11 cellular contexts compared by ENCODE assay signal in the genomic region with DNA sequence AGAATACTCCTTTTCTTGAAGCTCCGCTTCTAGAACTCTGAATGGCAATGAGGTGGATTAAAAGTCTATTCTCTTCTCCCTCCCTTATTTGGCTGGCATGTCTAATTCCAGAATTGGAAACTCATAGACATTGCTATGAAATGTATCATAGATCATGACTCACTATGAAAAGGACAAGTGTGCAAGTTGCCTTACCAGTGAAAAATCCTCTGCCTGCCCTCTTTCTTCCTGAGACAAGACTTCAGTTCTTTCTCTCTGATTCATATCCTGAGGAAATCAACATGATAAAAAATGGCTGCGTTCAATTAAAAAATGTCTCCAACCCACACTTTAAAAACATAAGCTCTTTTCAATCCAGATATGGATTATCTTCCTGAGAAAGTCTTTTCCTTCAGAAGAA.
A peak's percentile ranks its signal among the peaks of the same experiment; 100 is the strongest.
DNase-seq lines count a peak whose midpoint lies in the region; ATAC-seq and TF ChIP-seq lines count a peak whose summit lies in the region.
"Had no signal": no experiment of that assay in that cellular context is flagged by ENCODE, and none has a peak within 500 bp of the region (broad histone marks: within the 10 kb centered on the region; RNA-seq: fewer than 3 reads in every experiment).

No MANE protein-coding gene starts in this region.

- peaks cover 65% of the 10 kb centered on the region for H3K4me1 Mint-ChIP-seq in chondrocyte (ENCODE audit: low read depth)
- H3K4me1 Mint-ChIP-seq: H9 had no signal

- WGBS in urinary bladder, result 41% methylated on average over 2 of the region's 2 CpGs

- H3K4me1 ChIP-seq in urinary bladder (ENCODE audit: insufficient read depth), result no peaks in the 10 kb centered on the region

- no peaks in the 10 kb centered on the region for H3K27me3 Mint-ChIP-seq in chondrocyte (ENCODE audit: low read depth)

- no peak overlapping the region for H3K4me3 ChIP-seq in urinary bladder (ENCODE audit: low read depth, low read length)
- H3K4me3 ChIP-seq: skin epidermis had no signal

- peak overlapping the region; percentile 50 for H3K27ac ChIP-seq in urinary bladder (ENCODE audit: low read depth)

- peak overlapping the region; percentile 86 for H3K27ac Mint-ChIP-seq in chondrocyte (ENCODE audit: unreplicated experiment)
- H3K27ac Mint-ChIP-seq: H9 had no signal

- no peak overlapping the region for H3K4me3 Mint-ChIP-seq in chondrocyte (ENCODE audit: unreplicated experiment)
- H3K4me3 Mint-ChIP-seq: H9 had no signal

- ATAC-seq in GM18870 (IDR thresholded peaks at IDR 0.05; ENCODE audit: unreplicated experiment), result no peak

- no peaks in the 10 kb centered on the region for H3K36me3 Mint-ChIP-seq in chondrocyte (ENCODE audit: low read depth)

- peak; percentile 32 for TF ChIP-seq CTCF in chondrocyte (IDR thresholded peaks at IDR 0.05)

- DNase-seq in LHCN-M2 (ENCODE audit: low read depth) (peak; percentile 98), chondrocyte (ENCODE audit: low spot score) (no peak), kidney tubule cell (ENCODE audit: low spot score) (peak; percentile 94), NCI-H1092 (lab: John Stamatoyannopoulos, UW) (no peak), DMS53 treated with DMSO at 0.1 percent for 48 hours (lab: John Stamatoyannopoulos, UW; ENCODE audit: unreplicated experiment) (no peak)
- DNase-seq in stimulated activated naive CD4-positive, alpha-beta T cell (lab: John Stamatoyannopoulos, UW), result no peak
- DNase-seq: H9, substantia nigra had no signal

- H3K36me3 ChIP-seq in urinary bladder (ENCODE audit: insufficient read depth), result no peaks in the 10 kb centered on the region

- peaks cover 15% of the 10 kb centered on the region for H3K9me3 Mint-ChIP-seq in chondrocyte (ENCODE audit: low read depth)
- H3K9me3 Mint-ChIP-seq: H9 had no signal

Comparison
In these comparisons a context has a peak if more than half of its experiments do, and no peak if none do; other contexts are left out.
1. DNase-seq: peak in LHCN-M2 (single experiment) and kidney tubule cell (single experiment); none in chondrocyte (single experiment), stimulated activated naive CD4-positive, alpha-beta T cell (0 of 6), NCI-H1092 (single experiment) and DMS53 treated with DMSO at 0.1 percent for 48 hours (single experiment).